ENCODE assay signal across 20 cellular contexts in genomic region chrX:23729214-23729613, GRCh38.
"Had no signal": no experiment of that assay in that cellular context is flagged by ENCODE, and none has a peak within 500 bp of the region (broad histone marks: within the 10 kb centered on the region; RNA-seq: fewer than 3 reads in every experiment).

No MANE protein-coding gene starts in this region.

- H3K4me2 ChIP-seq: PC-9 had no signal

- H3K9me3 ChIP-seq: body of pancreas had no signal

- ATAC-seq: activated CD4-positive, CD25-positive, alpha-beta regulatory T cell treated with anti-CD3 and anti-CD28 coated beads, Interleukin-2, amount 50 U/mL, for 24 hours; activated CD8-positive, alpha-beta memory T cell treated with anti-CD3 and anti-CD28 coated beads, Interleukin-2, amount 10 ng/mL, durations not matched to agents 7 days and 5 days; activated T-cell treated with anti-CD3 and anti-CD28 coated beads, Interleukin-2, amount 50 U/mL, for 72 hours; body of pancreas; K562 had no signal

- H3K4me3 ChIP-seq: body of pancreas, cardiac muscle cell, K562, PC-9 had no signal

- FAIRE-seq: K562 had no signal

- H3K4me1 ChIP-seq: body of pancreas had no signal

- DNase-seq: activated CD4-positive, alpha-beta T cell treated with anti-CD3 and anti-CD28 coated beads for 4 hours; activated CD4-positive, alpha-beta T cell treated with anti-CD3 and anti-CD28 coated beads, Interleukin-2, amount 50 U/mL, for 4 hours; activated CD8-positive, alpha-beta memory T cell treated with anti-CD3 and anti-CD28 coated beads, Interleukin-2, amount 10 ng/mL, durations not matched to agents 7 days and 5 days; activated effector memory CD4-positive, alpha-beta T cell treated with Interleukin-2 at 50 U/mL for 16 hours; activated naive CD4-positive, alpha-beta T cell; activated T-cell treated with anti-CD3 and anti-CD28 coated beads, Interleukin-2, amount 50 U/mL, for 72 hours; aorta; body of pancreas; Karpas-422; NCI-H1105 treated with DMSO at 0.1 percent for 48 hours; NCI-H1436 treated with DMSO at 0.1 percent for 48 hours; NCI-H187; NCI-H2081 treated with DMSO at 0.1 percent for 48 hours; NCI-H446; NCI-H524; PC-9; SHP77 treated with DMSO at 0.1 percent for 48 hours had no signal

- H3K27ac ChIP-seq: body of pancreas, cardiac muscle cell, PC-9 had no signal

- H2AFZ ChIP-seq: PC-9 had no signal

- H3K27me3 ChIP-seq: body of pancreas, cardiac muscle cell had no signal

- H3K36me3 ChIP-seq: cardiac muscle cell had no signal
